ENCODE assay signal across 11 cellular contexts in the genomic region with DNA sequence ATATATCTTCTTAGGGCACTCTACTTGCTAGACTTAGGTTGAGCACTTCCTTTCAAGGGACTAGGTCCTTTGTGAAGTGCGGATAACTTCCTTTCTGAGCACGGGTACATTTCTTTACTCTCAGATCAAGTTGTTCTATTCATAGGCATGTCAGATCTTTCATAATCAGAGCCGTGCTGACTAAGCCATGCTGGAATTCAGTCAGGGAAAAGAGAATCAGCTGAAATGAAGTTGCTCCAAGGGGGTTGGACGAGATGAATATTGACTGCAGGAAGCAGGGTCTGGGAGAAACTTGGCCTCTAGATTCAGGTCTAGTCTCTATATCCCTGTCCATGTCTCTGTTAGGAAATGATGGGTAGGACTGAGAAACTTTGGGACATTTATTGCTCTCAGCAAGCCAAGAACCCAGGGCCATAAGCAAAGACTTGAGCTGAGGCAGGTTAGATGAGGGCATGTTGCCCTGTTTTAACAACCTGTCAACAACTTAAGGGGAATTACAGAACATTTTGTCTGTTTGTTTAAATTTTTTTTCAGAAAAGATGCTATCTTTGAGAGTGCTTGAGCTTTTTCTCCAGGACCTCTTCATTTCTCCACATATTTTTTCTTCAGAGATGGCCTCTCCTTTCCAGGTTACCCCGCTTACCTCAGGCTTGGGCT. TPM values are rescaled to one million over a fixed set of nuclear protein-coding genes. Genes with fewer than 3 reads are reported as not detected.
A peak's percentile ranks its signal among the peaks of the same experiment; 100 is the strongest.
DNase-seq lines count a peak whose midpoint lies in the region; ATAC-seq, FAIRE-seq and TF ChIP-seq lines count a peak whose summit lies in the region.
"Had no signal": no experiment of that assay in that cellular context is flagged by ENCODE, and none has a peak within 500 bp of the region (broad histone marks: within the 10 kb centered on the region; RNA-seq: fewer than 3 reads in every experiment).

No MANE protein-coding gene starts in this region.

- no peaks in the 10 kb centered on the region for H3K27me3 Mint-ChIP-seq in Calu3 (ENCODE audit: unreplicated experiment)

- intact Hi-C loops in Calu3 (cut with micrococcal nuclease; ENCODE audit: unreplicated experiment) = loop anchor here (5.0 kb wide), 1 partner anchor 59 kb away; no protein-coding TSS in a partner anchor

- no peaks in the 10 kb centered on the region for H3K79me1 ChIP-seq in trophoblast cell (ENCODE audit: low read length)

- no peak overlapping the region for H3K9ac ChIP-seq in trophoblast cell (ENCODE audit: low read length)

- H3K18ac ChIP-seq in trophoblast cell (ENCODE audit: low read length) = no peak overlapping the region

- no peaks in the 10 kb centered on the region for H3K79me2 ChIP-seq in trophoblast cell (ENCODE audit: control insufficient read depth, insufficient read depth, low read length, poor library complexity)

- ATAC-seq in HG03520 (IDR thresholded peaks at IDR 0.05; ENCODE audit: unreplicated experiment) = no peak

- peak overlapping the region; percentile 76 for H3K27ac Mint-ChIP-seq in Calu3 (ENCODE audit: unreplicated experiment)
- H3K27ac Mint-ChIP-seq: immature natural killer cell had no signal

- H4K12ac ChIP-seq in trophoblast cell (ENCODE audit: low read depth, low read length) = no peak overlapping the region

- H3K9me3 Mint-ChIP-seq in Calu3 (ENCODE audit: low read depth, unreplicated experiment) = no peaks in the 10 kb centered on the region
- H3K9me3 Mint-ChIP-seq: immature natural killer cell had no signal

- no peak overlapping the region for H2AFZ ChIP-seq in trophoblast cell (ENCODE audit: insufficient read depth, low read length, poor library complexity)

- BruUV-seq in Calu3 (replicated peaks; lab: Mats Ljungman, UMichigan) = no TSS peak

- no peak overlapping the region for H2BK12ac ChIP-seq in trophoblast cell (ENCODE audit: low read length)

- H3K4me3 ChIP-seq in SJCRH30 = no peak overlapping the region
- no peak overlapping the region for H3K4me3 ChIP-seq in fibroblast of pulmonary artery (replicated peaks; ENCODE audit: low read depth, low read length)
- H3K4me3 ChIP-seq in trophoblast cell (ENCODE audit: low read depth, low read length) = no peak overlapping the region
- H3K4me3 ChIP-seq: spleen had no signal

- H3K4me1 Mint-ChIP-seq in Calu3 (ENCODE audit: low read depth, unreplicated experiment) = peaks cover 44% of the 10 kb centered on the region
- H3K4me1 Mint-ChIP-seq: immature natural killer cell had no signal

- CTCF ChIA-PET in Calu3 (lab: Charles Lee) = interaction anchor here (0.6 kb wide), 1 partner anchor 34 kb away, joined by 6 read pairs; no protein-coding TSS in a partner anchor

- H3K14ac ChIP-seq in trophoblast cell (ENCODE audit: low read length) = no peak overlapping the region

- H3K36me3 Mint-ChIP-seq in Calu3 (ENCODE audit: insufficient read depth, unreplicated experiment) = no peaks in the 10 kb centered on the region
- H3K36me3 Mint-ChIP-seq: immature natural killer cell had no signal

- H3K4me2 ChIP-seq in trophoblast cell (ENCODE audit: low read length) = no peak overlapping the region

- H2BK120ac ChIP-seq in trophoblast cell (ENCODE audit: insufficient read depth, low read length, poor library complexity) = no peak overlapping the region

- FAIRE-seq in GM12892 (lab: Jason Lieb, UNC) = no peak

- TF ChIP-seq CTCF in Calu3 (IDR thresholded peaks at IDR 0.05; ENCODE audit: unreplicated experiment) (no peak), fibroblast of pulmonary artery (IDR thresholded peaks at IDR 0.05; ENCODE audit: low read length, missing control alignments) (no peak)

- no peak overlapping the region for H4K8ac ChIP-seq in trophoblast cell (ENCODE audit: low read depth, low read length)

- no peak overlapping the region for H3K4ac ChIP-seq in trophoblast cell (ENCODE audit: low read depth, low read length)

- WGBS in trophoblast cell (ENCODE audit: extremely low coverage, insufficient coverage, insufficient read length) = no CpG with 5 or more reads among the region's 5 CpGs

- no peak overlapping the region for H2BK5ac ChIP-seq in trophoblast cell (ENCODE audit: low read depth, low read length, poor library complexity)

- no peak overlapping the region for H2AK5ac ChIP-seq in trophoblast cell (ENCODE audit: low read length)

- H3K36me3 ChIP-seq in SJCRH30 (no peaks in the 10 kb centered on the region), trophoblast cell (ENCODE audit: control insufficient read depth in 1 of 2, insufficient read depth in 2 of 2, low read length in 2 of 2) (no peaks in the 10 kb centered on the region)
- H3K36me3 ChIP-seq: spleen had no signal

- no peak for TF ChIP-seq POLR2A in GM12892 (IDR thresholded peaks at IDR 0.05; ENCODE audit: low read depth, low read length)

- H4K91ac ChIP-seq in trophoblast cell (ENCODE audit: low read depth, low read length) = no peak overlapping the region

- H3K23ac ChIP-seq in trophoblast cell (ENCODE audit: low read length) = no peak overlapping the region

- no peaks in the 10 kb centered on the region for H3K9me3 ChIP-seq in SJCRH30 (replicated peaks)
- no peaks in the 10 kb centered on the region for H3K9me3 ChIP-seq in trophoblast cell (ENCODE audit: insufficient read depth, low read depth, low read length)
- H3K9me3 ChIP-seq: spleen had no signal

- H3K27ac ChIP-seq in SJCRH30 (no peak overlapping the region), trophoblast cell (ENCODE audit: low read depth, low read length) (no peak overlapping the region)
- H3K27ac ChIP-seq: spleen had no signal

- no peaks in the 10 kb centered on the region for H3K4me1 ChIP-seq in SJCRH30
- H3K4me1 ChIP-seq in trophoblast cell (ENCODE audit: control insufficient read depth in 1 of 2, insufficient read depth in 2 of 2, low read length in 2 of 2) = no peaks in the 10 kb centered on the region
- H3K4me1 ChIP-seq: spleen had no signal

- DNase-seq in Calu3 (peak; percentile 38), SJCRH30 (peak; percentile 2 to 3), fibroblast of pulmonary artery (ENCODE audit: low read depth) (peak; percentile 95), trophoblast cell (peak; percentile 56 to 83), SIG-M5 (lab: John Stamatoyannopoulos, UW) (no peak), GM12892 (ENCODE audit: insufficient read length) (no peak), NCI-H526 (lab: John Stamatoyannopoulos, UW) (no peak)
- DNase-seq: DMS 273 treated with DMSO at 0.1 percent for 48 hours, immature natural killer cell, spleen had no signal

- 0 out of 2 replicates have a peak, but pooled peaks cover 4% of the 10 kb centered on the region for H3K27me3 ChIP-seq in SJCRH30
- no peaks in the 10 kb centered on the region for H3K27me3 ChIP-seq in trophoblast cell (ENCODE audit: insufficient read depth, low read length)

- no peak overlapping the region for H3K4me3 Mint-ChIP-seq in Calu3 (ENCODE audit: low read depth, unreplicated experiment)
- H3K4me3 Mint-ChIP-seq: immature natural killer cell had no signal

RNA-seq across cellular contexts. Expression of gene AREG, which starts 28.3 kb away (rescaled TPM):
- 230 and 281 TPM in 2 replicates for total RNA-seq in Calu3 (2022)
- total RNA-seq in SJCRH30 (2014; rRNA removed; shearing (Covaris generic)) = not detected in 2 replicates
- 0.14 and 0.21 TPM in 2 replicates for polyA plus RNA-seq in trophoblast cell (2013)
- not detected for polyA plus RNA-seq in GM12892 (2012; ENCODE audit: missing spikeins)

Comparison
In these comparisons a context has a peak if more than half of its experiments do, and no peak if none do; other contexts are left out.
1. DNase-seq: peak in Calu3 (single experiment), SJCRH30 (2 of 2), fibroblast of pulmonary artery (single experiment) and trophoblast cell (2 of 2); none in SIG-M5 (single experiment), GM12892 (single experiment) and NCI-H526 (0 of 2).
2. RNA of gene AREG, which starts 28.3 kb away (total RNA-seq): 230 to 281 TPM in Calu3; not detected in SJCRH30; every median in the first group is over 100 times any median in the second.